25 cellular contexts compared by ENCODE assay signal in the genomic region with DNA sequence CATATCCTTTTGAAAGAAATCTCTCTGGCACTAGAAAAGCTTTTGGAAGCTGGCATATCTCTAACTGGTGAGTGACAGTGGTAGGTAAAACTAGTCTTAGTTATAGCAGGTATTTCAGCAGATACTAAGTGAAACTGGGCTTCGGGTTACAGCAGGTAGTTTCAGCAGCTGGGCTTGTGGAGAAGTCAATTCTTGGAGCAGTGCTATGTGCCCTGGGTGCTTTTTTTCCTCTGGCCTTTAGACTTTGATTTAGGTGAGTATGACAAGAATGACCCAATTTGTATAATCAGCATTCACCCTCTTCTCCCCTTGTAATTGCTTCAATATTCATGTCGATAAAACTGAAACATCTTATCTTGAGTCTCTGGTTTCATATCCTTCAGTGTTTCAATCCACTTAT.
"Had no signal": no experiment of that assay in that cellular context is flagged by ENCODE, and none has a peak within 500 bp of the region (broad histone marks: within the 10 kb centered on the region; RNA-seq: fewer than 3 reads in every experiment).

No MANE protein-coding gene starts in this region.

- H3K27ac ChIP-seq: WERI-Rb-1 had no signal

- H3K36me3 ChIP-seq: WERI-Rb-1 had no signal

- DNase-seq: activated CD4-positive, alpha-beta memory T cell treated with anti-CD3 and anti-CD28 coated beads, Interleukin-2, amount 10 ng/mL, durations not matched to agents 7 days and 5 days; activated CD4-positive, alpha-beta T cell treated with anti-CD3 and anti-CD28 coated beads for 1 hour; activated CD4-positive, alpha-beta T cell treated with anti-CD3 and anti-CD28 coated beads for 48 hours; activated CD4-positive, CD25-positive, alpha-beta regulatory T cell; activated CD8-positive, alpha-beta memory T cell treated with anti-CD3 and anti-CD28 coated beads for 24 hours; activated CD8-positive, alpha-beta memory T cell treated with anti-CD3 and anti-CD28 coated beads, Interleukin-2, amount 10 ng/mL, durations not matched to agents 7 days and 5 days; activated CD8-positive, alpha-beta memory T cell treated with anti-CD3 and anti-CD28 coated beads, Interleukin-2, amount 50 U/mL, for 48 hours; activated effector memory CD4-positive, alpha-beta T cell treated with Interleukin-2 at 50 U/mL for 16 hours; activated naive CD4-positive, alpha-beta T cell treated with anti-CD3 and anti-CD28 coated beads, Interleukin-2, amount 10 ng/mL, durations not matched to agents 7 days and 5 days; activated naive CD8-positive, alpha-beta T cell treated with anti-CD3 and anti-CD28 coated beads, Interleukin-2, amount 50 U/mL, for 24 hours; activated T-cell treated with anti-CD3 and anti-CD28 coated beads, Interleukin-2, amount 50 U/mL, for 48 hours; anterior cingulate cortex; caudate nucleus; cerebellar nuclear complex; NCI-H1105; NCI-H1417 treated with DMSO at 0.1 percent for 48 hours; NCI-H187 treated with DMSO at 0.1 percent for 48 hours; NCI-H2081; NCI-H345; NCI-H524 treated with DMSO at 0.1 percent for 48 hours; NK-92 treated with Interleukin-12 subunit alpha and Interleukin-12 subunit beta, amount 100 ng/mL, for 24 hours; Right ventricle myocardium superior; T1000; WERI-Rb-1 had no signal

- FAIRE-seq: bronchial epithelial cell had no signal

- ATAC-seq: activated CD8-positive, alpha-beta memory T cell treated with anti-CD3 and anti-CD28 coated beads, Interleukin-2, amount 10 ng/mL, durations not matched to agents 7 days and 5 days; activated naive CD8-positive, alpha-beta T cell treated with anti-CD3 and anti-CD28 coated beads, Interleukin-2, amount 50 U/mL, for 24 hours had no signal
